20 cellular contexts compared by ENCODE assay signal in genomic region chr11:108084811-108085210, GRCh38.
DNase-seq lines count a peak whose midpoint lies in the region; ATAC-seq, FAIRE-seq and TF ChIP-seq lines count a peak whose summit lies in the region.
"Had no signal": no experiment of that assay in that cellular context is flagged by ENCODE, and none has a peak within 500 bp of the region (broad histone marks: within the 10 kb centered on the region; RNA-seq: fewer than 3 reads in every experiment).

No MANE protein-coding gene starts in this region.

- no peak for ATAC-seq in HG03108 (IDR thresholded peaks at IDR 0.05; ENCODE audit: unreplicated experiment)

- no peaks in the 10 kb centered on the region for H3K9me3 Mint-ChIP-seq in nephron progenitor cell
- H3K9me3 Mint-ChIP-seq: CD4-positive, alpha-beta memory T cell had no signal

- no peaks in the 10 kb centered on the region for H3K27me3 Mint-ChIP-seq in nephron progenitor cell (ENCODE audit: low read depth, poor library complexity)
- H3K27me3 Mint-ChIP-seq: CD4-positive, alpha-beta memory T cell had no signal

- DNase-seq in D721Med (ENCODE audit: insufficient read length, low spot score) (no peak), NCI-H510A (lab: John Stamatoyannopoulos, UW) (peak; percentile 1), fibroblast of gingiva (ENCODE audit: low read depth) (peak; percentile 42), nephron progenitor cell (no peak), hepatic stellate cell (ENCODE audit: low spot score) (no peak), AG20443 (ENCODE audit: low spot score) (no peak)
- DNase-seq: Caco-2; CD4-positive, alpha-beta memory T cell; GOT3; HCEC 1CT; IMR-90; NCI-H1105; NCI-H146; NCI-H2029 treated with DMSO at 0.1 percent for 48 hours; NCI-H226; NCI-H526; SHP77 treated with DMSO at 0.1 percent for 48 hours had no signal

- peak; percentile 25 for FAIRE-seq in D721Med (lab: Jason Lieb, UNC)
- FAIRE-seq: G401.6, HTR-8/SVneo had no signal

- no peak overlapping the region for H3K27ac Mint-ChIP-seq in nephron progenitor cell

- TF ChIP-seq CTCF in D721Med (IDR thresholded peaks at IDR 0.05; ENCODE audit: insufficient read depth, missing control alignments), result no peak
- TF ChIP-seq CTCF in nephron progenitor cell (IDR thresholded peaks at IDR 0.05), result no peak

- H3K4me1 Mint-ChIP-seq in nephron progenitor cell, result peaks cover 18% of the 10 kb centered on the region

- H3K36me3 Mint-ChIP-seq in nephron progenitor cell (ENCODE audit: low read depth), result peaks cover 51% of the 10 kb centered on the region

- peak overlapping the region; percentile 4 for H3K4me3 Mint-ChIP-seq in nephron progenitor cell
- H3K4me3 Mint-ChIP-seq: CD4-positive, alpha-beta memory T cell had no signal

Comparison
In these comparisons a context has a peak if more than half of its experiments do, and no peak if none do; other contexts are left out.
1. DNase-seq: peak in NCI-H510A (single experiment) and fibroblast of gingiva (single experiment); none in D721Med (single experiment), nephron progenitor cell (single experiment), hepatic stellate cell (single experiment) and AG20443 (single experiment).